In genomic region chr6:20565291-20565690, GRCh38 we compare ENCODE assay signal across 15 cellular contexts. TPM values are rescaled to one million over a fixed set of nuclear protein-coding genes. Genes with fewer than 3 reads are reported as not detected.
A peak's percentile ranks its signal among the peaks of the same experiment; 100 is the strongest.
DNase-seq lines count a peak whose midpoint lies in the region; ATAC-seq and TF ChIP-seq lines count a peak whose summit lies in the region.
"Had no signal": no experiment of that assay in that cellular context is flagged by ENCODE, and none has a peak within 500 bp of the region (broad histone marks: within the 10 kb centered on the region; RNA-seq: fewer than 3 reads in every experiment).

No MANE protein-coding gene starts in this region.

- H3K4me3 Mint-ChIP-seq in activated T-helper 17 cell treated with anti-CD3 and anti-CD28 coated beads, Interleukin-2, amount 50 U/mL, for 72 hours = no peak overlapping the region
- no peak overlapping the region for H3K4me3 Mint-ChIP-seq in endothelial cell (ENCODE audit: unreplicated experiment)
- H3K4me3 Mint-ChIP-seq: activated CD8-positive, alpha-beta T cell treated with anti-CD3 and anti-CD28 coated beads for 36 hours; IgD-negative memory B cell; natural killer cell treated with Interleukin-12 subunit alpha and Interleukin-12 subunit beta and Interleukin-15 and Interleukin-18, amount 100 ng/mL, for 72 hours had no signal

- no peaks in the 10 kb centered on the region for H3K27me3 Mint-ChIP-seq in activated T-helper 17 cell treated with anti-CD3 and anti-CD28 coated beads, Interleukin-2, amount 50 U/mL, for 72 hours
- peaks cover 2% of the 10 kb centered on the region for H3K27me3 Mint-ChIP-seq in endothelial cell (ENCODE audit: unreplicated experiment)
- H3K27me3 Mint-ChIP-seq: activated CD8-positive, alpha-beta T cell treated with anti-CD3 and anti-CD28 coated beads for 36 hours; IgD-negative memory B cell; natural killer cell treated with Interleukin-12 subunit alpha and Interleukin-12 subunit beta and Interleukin-15 and Interleukin-18, amount 100 ng/mL, for 72 hours had no signal

- peaks cover 11% of the 10 kb centered on the region for H3K4me1 Mint-ChIP-seq in activated T-helper 17 cell treated with anti-CD3 and anti-CD28 coated beads, Interleukin-2, amount 50 U/mL, for 72 hours
- H3K4me1 Mint-ChIP-seq in endothelial cell (ENCODE audit: unreplicated experiment) = peaks cover 4% of the 10 kb centered on the region

- H3K9me3 Mint-ChIP-seq in activated T-helper 17 cell treated with anti-CD3 and anti-CD28 coated beads, Interleukin-2, amount 50 U/mL, for 72 hours = no peaks in the 10 kb centered on the region
- H3K9me3 Mint-ChIP-seq in endothelial cell (ENCODE audit: unreplicated experiment) = no peaks in the 10 kb centered on the region
- H3K9me3 Mint-ChIP-seq: activated CD8-positive, alpha-beta T cell treated with anti-CD3 and anti-CD28 coated beads for 36 hours; IgD-negative memory B cell; natural killer cell treated with Interleukin-12 subunit alpha and Interleukin-12 subunit beta and Interleukin-15 and Interleukin-18, amount 100 ng/mL, for 72 hours had no signal

- peak; percentile 26 for DNase-seq in KBM-7
- DNase-seq in epidermal melanocyte (ENCODE audit: insufficient read length, low spot score) = no peak
- DNase-seq in endothelial cell (ENCODE audit: low spot score) = no peak
- no peak for DNase-seq in HPDE6-E6E7 (ENCODE audit: extremely low spot score)
- no peak for DNase-seq in NCI-H446 (lab: John Stamatoyannopoulos, UW)
- DNase-seq: activated CD8-positive, alpha-beta T cell treated with anti-CD3 and anti-CD28 coated beads for 36 hours; activated gamma-delta T cell treated with Interleukin-2 at 50 U/mL for 16 hours; DMS79 treated with DMSO at 0.1 percent for 48 hours; head of caudate nucleus; sigmoid colon had no signal

- ATAC-seq in GM18502 (IDR thresholded peaks at IDR 0.05; ENCODE audit: poor library complexity, unreplicated experiment) (peak; percentile 49), GM21529 (IDR thresholded peaks at IDR 0.05; ENCODE audit: unreplicated experiment) (peak; percentile 45)
- no peak for ATAC-seq in activated T-helper 17 cell treated with anti-CD3 and anti-CD28 coated beads, Interleukin-2, amount 50 U/mL, for 72 hours (replicated peaks)
- ATAC-seq: activated CD8-positive, alpha-beta T cell treated with anti-CD3 and anti-CD28 coated beads for 36 hours had no signal

- in situ Hi-C loops in KBM-7 (cut with MboI; ENCODE audit: low pct_unique_long_range_greater_than_20kb, low sequenced_read_pairs) = loop anchor here (25.0 kb wide), 1 partner anchor 1022 kb away; the partner anchor contains the start of gene SOX4

- H3K27ac Mint-ChIP-seq in activated T-helper 17 cell treated with anti-CD3 and anti-CD28 coated beads, Interleukin-2, amount 50 U/mL, for 72 hours = peak overlapping the region; percentile 8
- no peak overlapping the region for H3K27ac Mint-ChIP-seq in endothelial cell (ENCODE audit: unreplicated experiment)
- H3K27ac Mint-ChIP-seq: activated CD8-positive, alpha-beta T cell treated with anti-CD3 and anti-CD28 coated beads for 36 hours; IgD-negative memory B cell had no signal

- no peak for TF ChIP-seq CTCF in endothelial cell (IDR thresholded peaks at IDR 0.05; ENCODE audit: unreplicated experiment)

- peaks cover 43% of the 10 kb centered on the region for H3K36me3 Mint-ChIP-seq in activated T-helper 17 cell treated with anti-CD3 and anti-CD28 coated beads, Interleukin-2, amount 50 U/mL, for 72 hours (ENCODE audit: low read depth)
- peaks cover 3% of the 10 kb centered on the region for H3K36me3 Mint-ChIP-seq in endothelial cell (ENCODE audit: low read depth, unreplicated experiment)
- H3K36me3 Mint-ChIP-seq: IgD-negative memory B cell had no signal

RNA-seq across cellular contexts. Expression of gene CDKAL1, which starts 31.0 kb away (rescaled TPM):
- 10 to 100 TPM; 27.7 to 31.9 TPM for total RNA-seq in activated T-helper 17 cell treated with anti-CD3 and anti-CD28 coated beads, Interleukin-2, amount 50 U/mL, for 72 hours
- total RNA-seq in endothelial cell (ENCODE audit: unreplicated experiment) = 43.9 TPM
